Comparison of ENCODE assay signal across 8 cellular contexts in genomic region chr3:88032245-88032644, GRCh38. TPM values are rescaled to one million over a fixed set of nuclear protein-coding genes. Genes with fewer than 3 reads are reported as not detected.
DNase-seq lines count a peak whose midpoint lies in the region; ATAC-seq, FAIRE-seq and TF ChIP-seq lines count a peak whose summit lies in the region.

No MANE protein-coding gene starts in this region.

- H3K27ac ChIP-seq in ovary = peak overlapping the region in 1 of 2 donors; percentile 44

- H3K4me3 ChIP-seq in ovary = peak overlapping the region; percentile 29

- H3K36me3 Mint-ChIP-seq in central memory CD8-positive, alpha-beta T cell (ENCODE audit: insufficient read depth) = peaks cover 7% of the 10 kb centered on the region

- H3K4me1 ChIP-seq in ovary (ENCODE audit: insufficient read depth) = no peaks in the 10 kb centered on the region

- peak overlapping the region; percentile 73 for H3K4me3 Mint-ChIP-seq in central memory CD8-positive, alpha-beta T cell

- TF ChIP-seq EP300 in ovary (IDR thresholded peaks at IDR 0.05) = no peak

- H3K9me3 ChIP-seq in ovary = no peaks in the 10 kb centered on the region

- no peak for TF ChIP-seq CTCF in ovary (IDR thresholded peaks at IDR 0.05)

- TF ChIP-seq POLR2A in ovary (IDR thresholded peaks at IDR 0.05) = no peak

- no peaks in the 10 kb centered on the region for H3K27me3 Mint-ChIP-seq in central memory CD8-positive, alpha-beta T cell

- peaks cover 23% of the 10 kb centered on the region for H3K4me1 Mint-ChIP-seq in central memory CD8-positive, alpha-beta T cell

- no peak for DNase-seq in central memory CD8-positive, alpha-beta T cell (ENCODE audit: low spot score in 2 of 2)
- DNase-seq in ovary (no peak), COR-L47 (lab: John Stamatoyannopoulos, UW) (no peak), HTR-8/SVneo (ENCODE audit: insufficient read length, low spot score) (no peak), GOT3 (lab: John Stamatoyannopoulos, UW) (no peak)

- ATAC-seq in GM18502 (IDR thresholded peaks at IDR 0.05; ENCODE audit: poor library complexity, unreplicated experiment) = peak; percentile 23
- ATAC-seq in HG03354 (IDR thresholded peaks at IDR 0.05; ENCODE audit: poor library complexity, severe bottlenecking, unreplicated experiment) = peak; percentile 12
- ATAC-seq in central memory CD8-positive, alpha-beta T cell (replicated peaks; ENCODE audit: extremely low read depth, poor library complexity, severe bottlenecking) = no peak
- no peak for ATAC-seq in HG02763 (IDR thresholded peaks at IDR 0.05; ENCODE audit: unreplicated experiment)

- no peaks in the 10 kb centered on the region for H3K27me3 ChIP-seq in ovary

- no peak for FAIRE-seq in HTR-8/SVneo (lab: Jason Lieb, UNC)

- H3K9me3 Mint-ChIP-seq in central memory CD8-positive, alpha-beta T cell = no peaks in the 10 kb centered on the region

- H3K27ac Mint-ChIP-seq in central memory CD8-positive, alpha-beta T cell (ENCODE audit: low read depth) = peak overlapping the region; percentile 91

- 13 to 22% (median 14%) methylated on average over 2 of the region's 2 CpGs for WGBS in ovary, 3 donors

- H3K36me3 ChIP-seq in ovary = no peaks in the 10 kb centered on the region

- intact Hi-C loops in ovary (cut with DNase I) = no loop called here

RNA-seq across cellular contexts. Expression of gene CGGBP1, which starts 26.6 kb away (rescaled TPM):
- 10 to 100 TPM; 50.3 to 90.1 (median 66.9) TPM for total RNA-seq in ovary
- 10 to 100 TPM; 42.0 to 57.5 TPM for polyA plus RNA-seq in ovary

RNA-seq across cellular contexts. Expression of gene ZNF654, which starts 26.8 kb away (rescaled TPM):
- total RNA-seq in ovary = 10 to 100 TPM; 11.3 to 22.0 (median 15.2) TPM
- 1 to 10 TPM; 5.2 to 7.6 TPM for polyA plus RNA-seq in ovary

Comparison
In these comparisons a context has a peak if more than half of its experiments do, and no peak if none do; other contexts are left out.
1. ATAC-seq: peak in GM18502 (single experiment) and HG03354 (single experiment); none in central memory CD8-positive, alpha-beta T cell (single experiment) and HG02763 (single experiment).